Comparison of ENCODE assay signal across 7 cellular contexts in genomic region chr20:31560900-31561598, GRCh38. TPM values are rescaled to one million over a fixed set of nuclear protein-coding genes. Genes with fewer than 3 reads are reported as not detected.
A peak's percentile ranks its signal among the peaks of the same experiment; 100 is the strongest.
DNase-seq lines count a peak whose midpoint lies in the region; ATAC-seq and TF ChIP-seq lines count a peak whose summit lies in the region.

No MANE protein-coding gene starts in this region.

- in situ Hi-C loops in G401 (cut with HindIII; ENCODE audit: low sequenced_read_pairs), result no loop called here

- peak; percentile 75 for ATAC-seq in SK-N-SH treated with all-trans-retinoic acid at 6 μM for 48 hours
- ATAC-seq in HG03175 (IDR thresholded peaks at IDR 0.05; ENCODE audit: unreplicated experiment), result no peak

- DNase-seq in HK-2 (ENCODE audit: unreplicated experiment), result peak; percentile 86
- DNase-seq in fibroblast of the conjunctiva (ENCODE audit: low read depth), result peak; percentile 89
- DNase-seq in stromal cell of bone marrow (ENCODE audit: low read depth), result peak; percentile 94
- no peak for DNase-seq in G401 (ENCODE audit: low spot score)
- no peak for DNase-seq in SKM-1 (lab: John Stamatoyannopoulos, UW; ENCODE audit: unreplicated experiment)

TF ChIP-seq in SK-N-SH treated with all-trans-retinoic acid at 6 μM for 48 hours, 23 proteins besides CTCF, POLR2A, EP300 and RAD21:
- no peak for TF ChIP-seq ZFP30 (CRISPR knock-in tag; IDR thresholded peaks at IDR 0.05)
- TF ChIP-seq ISL1 (CRISPR knock-in tag; IDR thresholded peaks at IDR 0.05), result peak; percentile 44; the same call in 1 of the 2 replicates
TF ChIP-seq in SK-N-SH treated with all-trans-retinoic acid at 6 μM for 48 hours: peak in this region for 1.

RNA-seq across cellular contexts. Expression of gene ID1, which starts 44.0 kb away (rescaled TPM):
- total RNA-seq in G401 (2014; rRNA removed; shearing (Covaris generic)), result 1,330 and 1,439 TPM in 2 replicates

RNA-seq across cellular contexts. Expression of gene HM13, which starts 46.8 kb away (rescaled TPM):
- total RNA-seq in G401 (2014; rRNA removed; shearing (Covaris generic)), result 124 and 138 TPM in 2 replicates

Comparison
In these comparisons a context has a peak if more than half of its experiments do, and no peak if none do; other contexts are left out.
1. DNase-seq: peak in HK-2 (single experiment), fibroblast of the conjunctiva (single experiment) and stromal cell of bone marrow (single experiment); none in G401 (single experiment) and SKM-1 (single experiment).